26 cellular contexts compared by ENCODE assay signal in genomic region chr12:52542157-52542556, GRCh38. TPM values are rescaled to one million over a fixed set of nuclear protein-coding genes. Genes with fewer than 3 reads are reported as not detected.
"Had no signal": no experiment of that assay in that cellular context is flagged by ENCODE, and none has a peak within 500 bp of the region (broad histone marks: within the 10 kb centered on the region; RNA-seq: fewer than 3 reads in every experiment).

No MANE protein-coding gene starts in this region.

- H3K27me3 Mint-ChIP-seq: activated CD4-positive, alpha-beta memory T cell treated with anti-CD3 and anti-CD28 coated beads for 36 hours; activated CD4-positive, alpha-beta T cell treated with anti-CD3 and anti-CD28 coated beads, Interleukin-2, amount 10 ng/mL, durations not matched to agents 7 days and 5 days; activated naive CD8-positive, alpha-beta T cell treated with anti-CD3 and anti-CD28 coated beads for 36 hours had no signal

- H3K9me3 Mint-ChIP-seq: activated CD4-positive, alpha-beta memory T cell treated with anti-CD3 and anti-CD28 coated beads for 36 hours; activated CD4-positive, alpha-beta T cell treated with anti-CD3 and anti-CD28 coated beads, Interleukin-2, amount 10 ng/mL, durations not matched to agents 7 days and 5 days; activated naive CD8-positive, alpha-beta T cell treated with anti-CD3 and anti-CD28 coated beads for 36 hours; activated T-cell treated with anti-CD3 and anti-CD28 coated beads, Interleukin-2, amount 50 U/mL, for 4 hours; T-cell had no signal

- H3K4me3 ChIP-seq: SK-N-MC had no signal

- DNase-seq: activated CD4-positive, alpha-beta memory T cell treated with anti-CD3 and anti-CD28 coated beads for 36 hours; activated CD4-positive, alpha-beta T cell treated with anti-CD3 and anti-CD28 coated beads, Interleukin-2, amount 10 ng/mL, durations not matched to agents 7 days and 5 days; activated CD4-positive, CD25-positive, alpha-beta regulatory T cell; activated CD8-positive, alpha-beta memory T cell treated with anti-CD3 and anti-CD28 coated beads for 24 hours; activated effector memory CD4-positive, alpha-beta T cell treated with anti-CD3 and anti-CD28 coated beads, Interleukin-2, amount 50 U/mL, for 16 hours; activated naive CD4-positive, alpha-beta T cell treated with Interleukin-2 at 50 U/mL for 16 hours; activated naive CD8-positive, alpha-beta T cell treated with anti-CD3 and anti-CD28 coated beads for 36 hours; activated T-cell treated with anti-CD3 and anti-CD28 coated beads, Interleukin-2, amount 50 U/mL, for 4 hours; anterior cingulate cortex; central memory CD4-positive, alpha-beta T cell; Karpas-422; MM.1S; NCI-H1105; NCI-H1436; NCI-H187; NCI-H2081; NCI-H446 treated with DMSO at 0.1 percent for 48 hours; NCI-H524 treated with DMSO at 0.1 percent for 48 hours; NCI-H774; T-cell had no signal

- H3K36me3 Mint-ChIP-seq: activated CD4-positive, alpha-beta memory T cell treated with anti-CD3 and anti-CD28 coated beads for 36 hours; activated naive CD8-positive, alpha-beta T cell treated with anti-CD3 and anti-CD28 coated beads for 36 hours; T-cell had no signal

- H3K4me3 Mint-ChIP-seq: activated CD4-positive, alpha-beta memory T cell treated with anti-CD3 and anti-CD28 coated beads for 36 hours; activated CD4-positive, alpha-beta T cell treated with anti-CD3 and anti-CD28 coated beads, Interleukin-2, amount 10 ng/mL, durations not matched to agents 7 days and 5 days; activated naive CD8-positive, alpha-beta T cell treated with anti-CD3 and anti-CD28 coated beads for 36 hours; activated T-cell treated with anti-CD3 and anti-CD28 coated beads, Interleukin-2, amount 50 U/mL, for 4 hours; T-cell had no signal

- H3K27ac ChIP-seq: SK-N-MC, VCaP had no signal

- H3K27ac Mint-ChIP-seq: activated CD4-positive, alpha-beta memory T cell treated with anti-CD3 and anti-CD28 coated beads for 36 hours; activated CD4-positive, alpha-beta T cell treated with anti-CD3 and anti-CD28 coated beads, Interleukin-2, amount 10 ng/mL, durations not matched to agents 7 days and 5 days; activated naive CD8-positive, alpha-beta T cell treated with anti-CD3 and anti-CD28 coated beads for 36 hours; T-cell had no signal

- ATAC-seq: activated T-cell treated with anti-CD3 and anti-CD28 coated beads, Interleukin-2, amount 50 U/mL, for 4 hours; Right ventricle myocardium inferior had no signal

RNA-seq across cellular contexts. Expression of gene KRT71, which starts 10.8 kb away (rescaled TPM):
- total RNA-seq: activated CD4-positive, alpha-beta memory T cell treated with anti-CD3 and anti-CD28 coated beads for 36 hours; activated CD4-positive, alpha-beta T cell treated with anti-CD3 and anti-CD28 coated beads, Interleukin-2, amount 10 ng/mL, durations not matched to agents 7 days and 5 days; activated naive CD8-positive, alpha-beta T cell treated with anti-CD3 and anti-CD28 coated beads for 36 hours; activated T-cell treated with anti-CD3 and anti-CD28 coated beads, Interleukin-2, amount 50 U/mL, for 4 hours; Right ventricle myocardium inferior; RPMI7951; T-cell; T-helper 2 cell treated with Interferon-gamma antibody and Interleukin-4, amounts not matched to agents 100 ng/mL and 5 ng/mL, for 36 hours had no signal
- polyA plus RNA-seq: adipose tissue had no signal

RNA-seq across cellular contexts. Expression of gene KRT5, which starts 22.0 kb away (rescaled TPM):
- total RNA-seq: activated CD4-positive, alpha-beta memory T cell treated with anti-CD3 and anti-CD28 coated beads for 36 hours; activated CD4-positive, alpha-beta T cell treated with anti-CD3 and anti-CD28 coated beads, Interleukin-2, amount 10 ng/mL, durations not matched to agents 7 days and 5 days; activated naive CD8-positive, alpha-beta T cell treated with anti-CD3 and anti-CD28 coated beads for 36 hours; activated T-cell treated with anti-CD3 and anti-CD28 coated beads, Interleukin-2, amount 50 U/mL, for 4 hours; RPMI7951; T-cell; T-helper 2 cell treated with Interferon-gamma antibody and Interleukin-4, amounts not matched to agents 100 ng/mL and 5 ng/mL, for 36 hours had no signal

RNA-seq across cellular contexts. Expression of gene KRT74, which starts 31.5 kb away (rescaled TPM):
- total RNA-seq: activated CD4-positive, alpha-beta memory T cell treated with anti-CD3 and anti-CD28 coated beads for 36 hours; activated naive CD8-positive, alpha-beta T cell treated with anti-CD3 and anti-CD28 coated beads for 36 hours; activated T-cell treated with anti-CD3 and anti-CD28 coated beads, Interleukin-2, amount 50 U/mL, for 4 hours; Right ventricle myocardium inferior; RPMI7951; T-helper 2 cell treated with Interferon-gamma antibody and Interleukin-4, amounts not matched to agents 100 ng/mL and 5 ng/mL, for 36 hours had no signal
- polyA plus RNA-seq: adipose tissue had no signal

RNA-seq across cellular contexts. Expression of gene KRT6A, which starts 49.1 kb away (rescaled TPM):
- total RNA-seq: activated CD4-positive, alpha-beta memory T cell treated with anti-CD3 and anti-CD28 coated beads for 36 hours; activated CD4-positive, alpha-beta T cell treated with anti-CD3 and anti-CD28 coated beads, Interleukin-2, amount 10 ng/mL, durations not matched to agents 7 days and 5 days; activated naive CD8-positive, alpha-beta T cell treated with anti-CD3 and anti-CD28 coated beads for 36 hours; activated T-cell treated with anti-CD3 and anti-CD28 coated beads, Interleukin-2, amount 50 U/mL, for 4 hours; RPMI7951; T-cell; T-helper 2 cell treated with Interferon-gamma antibody and Interleukin-4, amounts not matched to agents 100 ng/mL and 5 ng/mL, for 36 hours had no signal

RNA-seq across cellular contexts. Expression of gene KRT72, which starts 59.1 kb away (rescaled TPM):
- total RNA-seq: Right ventricle myocardium inferior, RPMI7951 had no signal
